ENCODE assay signal across 14 cellular contexts in the genomic region with DNA sequence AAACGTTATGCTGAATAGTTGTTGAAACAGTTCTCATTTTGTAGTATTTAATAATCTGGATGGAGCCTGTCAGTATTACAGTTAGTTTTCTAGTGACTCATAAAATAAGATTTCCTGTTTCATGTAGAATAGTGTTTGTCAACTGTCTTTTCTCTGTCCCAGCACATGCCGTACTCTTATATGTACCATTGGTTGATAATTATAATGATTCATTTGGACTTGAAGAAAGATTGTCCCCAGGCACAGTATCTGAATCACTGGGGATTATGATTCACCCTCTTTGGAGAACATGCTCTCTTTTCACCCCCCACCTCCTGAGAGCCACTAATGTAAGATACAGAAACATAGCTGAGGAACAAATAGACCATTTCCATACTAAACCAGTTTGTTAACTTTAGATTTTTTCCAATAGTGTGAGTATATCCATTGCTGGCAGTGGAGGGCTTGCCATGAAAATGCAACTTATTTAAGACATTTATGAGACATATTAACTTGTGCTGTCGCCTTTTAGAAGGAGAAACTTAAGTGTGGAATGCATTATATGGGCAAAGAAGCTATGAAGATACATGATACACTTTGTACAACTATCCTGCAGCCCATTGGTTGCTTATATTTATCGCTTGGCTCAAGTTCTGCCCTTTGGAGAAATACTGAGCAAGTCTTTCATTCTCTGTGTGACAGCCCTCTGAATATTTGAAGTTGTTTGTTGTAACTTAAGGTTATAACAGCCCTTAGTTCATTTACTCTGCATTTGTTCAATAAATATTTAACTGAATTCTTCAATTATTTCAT. TPM values are rescaled to one million over a fixed set of nuclear protein-coding genes. Genes with fewer than 3 reads are reported as not detected.
DNase-seq lines count a peak whose midpoint lies in the region; ATAC-seq, FAIRE-seq and TF ChIP-seq lines count a peak whose summit lies in the region.
"Had no signal": no experiment of that assay in that cellular context is flagged by ENCODE, and none has a peak within 500 bp of the region (broad histone marks: within the 10 kb centered on the region; RNA-seq: fewer than 3 reads in every experiment).

No MANE protein-coding gene starts in this region.

- H3K4me1 ChIP-seq in mucosa of descending colon (ENCODE audit: low read depth) (no peaks in the 10 kb centered on the region), right atrium auricular region (peaks cover 0 to 6% of the 10 kb centered on the region in 2 donors)
- H3K4me1 ChIP-seq in CD4-positive, alpha-beta memory T cell (ENCODE audit: insufficient read depth, low read length) = no peaks in the 10 kb centered on the region
- H3K4me1 ChIP-seq: ascending aorta, SJCRH30 had no signal

- POLR2A ChIA-PET in CD4-positive, alpha-beta memory T cell (lab: Charles Lee; ENCODE audit: partially characterized antibody) = no interaction called here

- no peak overlapping the region for H3K27ac Mint-ChIP-seq in CD4-positive, alpha-beta memory T cell
- H3K27ac Mint-ChIP-seq: activated CD4-positive, alpha-beta memory T cell treated with anti-CD3 and anti-CD28 coated beads, Interleukin-2, amount 10 ng/mL, durations not matched to agents 7 days and 5 days had no signal

- no peaks in the 10 kb centered on the region for H3K9me3 Mint-ChIP-seq in CD4-positive, alpha-beta memory T cell
- H3K9me3 Mint-ChIP-seq: activated CD4-positive, alpha-beta memory T cell treated with anti-CD3 and anti-CD28 coated beads, Interleukin-2, amount 10 ng/mL, durations not matched to agents 7 days and 5 days had no signal

- peaks cover 0 to under 1% (median 0%) of the 10 kb centered on the region in 4 donors for H3K4me1 Mint-ChIP-seq in CD4-positive, alpha-beta memory T cell
- H3K4me1 Mint-ChIP-seq: activated CD4-positive, alpha-beta memory T cell treated with anti-CD3 and anti-CD28 coated beads, Interleukin-2, amount 10 ng/mL, durations not matched to agents 7 days and 5 days had no signal

- peaks cover 11% of the 10 kb centered on the region for H3K36me3 ChIP-seq in bronchial epithelial cell (ENCODE audit: control insufficient read depth, insufficient read depth, low read length)
- H3K36me3 ChIP-seq in mucosa of descending colon (ENCODE audit: low read depth) = no peaks in the 10 kb centered on the region
- H3K36me3 ChIP-seq in right atrium auricular region = peaks cover 76% of the 10 kb centered on the region
- peaks cover 62% of the 10 kb centered on the region for H3K36me3 ChIP-seq in CD4-positive, alpha-beta memory T cell (ENCODE audit: insufficient read depth, low read length)

- intact Hi-C loops in mucosa of descending colon (cut with DNase I, micrococcal nuclease) = no loop called here
- intact Hi-C loops in CD4-positive, alpha-beta memory T cell (cut with micrococcal nuclease) = no loop called here

- H3K4me3 Mint-ChIP-seq in CD4-positive, alpha-beta memory T cell = no peak overlapping the region
- H3K4me3 Mint-ChIP-seq: activated CD4-positive, alpha-beta memory T cell treated with anti-CD3 and anti-CD28 coated beads, Interleukin-2, amount 10 ng/mL, durations not matched to agents 7 days and 5 days had no signal

- no peak overlapping the region for H3K27ac ChIP-seq in right atrium auricular region
- no peak overlapping the region for H3K27ac ChIP-seq in CD4-positive, alpha-beta memory T cell (ENCODE audit: low read depth, low read length)
- H3K27ac ChIP-seq: ascending aorta, SJCRH30 had no signal

- no peaks in the 10 kb centered on the region for H3K27me3 ChIP-seq in bronchial epithelial cell (ENCODE audit: control insufficient read depth, insufficient read depth, low read length)
- H3K27me3 ChIP-seq in right atrium auricular region = no peaks in the 10 kb centered on the region
- no peaks in the 10 kb centered on the region for H3K27me3 ChIP-seq in CD4-positive, alpha-beta memory T cell (ENCODE audit: insufficient read depth, low read length)
- H3K27me3 ChIP-seq: ascending aorta, heart right ventricle, SJCRH30 had no signal

- H3K36me3 Mint-ChIP-seq in CD4-positive, alpha-beta memory T cell = peaks cover 78 to 85% of the 10 kb centered on the region in 2 donors

- TF ChIP-seq CTCF in AG09309 (IDR thresholded peaks at IDR 0.05; ENCODE audit: control insufficient read depth, insufficient read depth, low read depth, low read length, missing control alignments) (no peak), bronchial epithelial cell (IDR thresholded peaks at IDR 0.05; ENCODE audit: insufficient read depth, low read length, severe bottlenecking) (no peak), mucosa of descending colon (IDR thresholded peaks at IDR 0.05) (no peak), right atrium auricular region (IDR thresholded peaks at IDR 0.05) (no peak)

- CTCF ChIA-PET in CD4-positive, alpha-beta memory T cell (lab: Charles Lee; ENCODE audit: partially characterized antibody) = no interaction called here

- FAIRE-seq in bronchial epithelial cell (lab: Jason Lieb, UNC) = no peak

- H3K4me3 ChIP-seq in AG09309 (ENCODE audit: control insufficient read depth, low read depth, low read length) (no peak overlapping the region), bronchial epithelial cell (ENCODE audit: low read depth, low read length) (no peak overlapping the region), mucosa of descending colon (no peak overlapping the region), right atrium auricular region (no peak overlapping the region)
- no peak overlapping the region for H3K4me3 ChIP-seq in CD4-positive, alpha-beta memory T cell (ENCODE audit: low read length in 2 of 2)
- H3K4me3 ChIP-seq: ascending aorta, heart right ventricle, SJCRH30 had no signal

- no peaks in the 10 kb centered on the region for H3K27me3 Mint-ChIP-seq in CD4-positive, alpha-beta memory T cell
- H3K27me3 Mint-ChIP-seq: activated CD4-positive, alpha-beta memory T cell treated with anti-CD3 and anti-CD28 coated beads, Interleukin-2, amount 10 ng/mL, durations not matched to agents 7 days and 5 days had no signal

- H3K9me3 ChIP-seq in mucosa of descending colon = no peaks in the 10 kb centered on the region
- H3K9me3 ChIP-seq in right atrium auricular region = no peaks in the 10 kb centered on the region
- no peaks in the 10 kb centered on the region for H3K9me3 ChIP-seq in CD4-positive, alpha-beta memory T cell (ENCODE audit: control insufficient read depth in 1 of 2, low read length in 2 of 2)
- H3K9me3 ChIP-seq: ascending aorta, heart right ventricle, SJCRH30 had no signal

- ATAC-seq in mucosa of descending colon = peak; percentile 15
- no peak for ATAC-seq in HG03457 (IDR thresholded peaks at IDR 0.05; ENCODE audit: unreplicated experiment)

- peak; percentile 78 for DNase-seq in AG09309 (ENCODE audit: low read depth)
- peak; percentile 91 for DNase-seq in HS-5 (ENCODE audit: low read depth)
- DNase-seq in bronchial epithelial cell (ENCODE audit: low read depth) = peak; percentile 100
- no peak for DNase-seq in mucosa of descending colon
- DNase-seq in NCI-H1694 (lab: John Stamatoyannopoulos, UW) = no peak
- no peak for DNase-seq in right atrium auricular region (ENCODE audit: low spot score)
- no peak for DNase-seq in CD4-positive, alpha-beta memory T cell
- DNase-seq: activated CD4-positive, alpha-beta memory T cell treated with anti-CD3 and anti-CD28 coated beads, Interleukin-2, amount 10 ng/mL, durations not matched to agents 7 days and 5 days; COR-L47; heart right ventricle; NCI-H446; SJCRH30 had no signal

RNA-seq across cellular contexts. Expression of a gene that starts 12.4 kb away (rescaled TPM):
- total RNA-seq in bronchial epithelial cell (58.2 and 80.3 TPM in 2 replicates), mucosa of descending colon (10 to 100 TPM; 23.4 to 37.3 (median 31.5) TPM), right atrium auricular region (100 to 1,000 TPM; 106 to 162 TPM)
- total RNA-seq in CD4-positive, alpha-beta memory T cell = 10 to 100 TPM; 33.4 to 34.5 TPM
- polyA plus RNA-seq in CD4-positive, alpha-beta memory T cell = 100 to 1,000 TPM in 1 of 2 donors, 10 to 100 TPM in 1; 71.1 to 105 TPM

Comparison
In these comparisons a context has a peak if more than half of its experiments do, and no peak if none do; other contexts are left out.
1. DNase-seq: peak in AG09309 (single experiment), HS-5 (single experiment) and bronchial epithelial cell (single experiment); none in mucosa of descending colon (0 of 3), NCI-H1694 (single experiment), right atrium auricular region (single experiment) and CD4-positive, alpha-beta memory T cell (0 of 5).